21 cellular contexts compared by ENCODE assay signal in genomic region chr3:38730281-38730680, GRCh38.
DNase-seq lines count a peak whose midpoint lies in the region; FAIRE-seq lines count a peak whose summit lies in the region.
"Had no signal": no experiment of that assay in that cellular context is flagged by ENCODE, and none has a peak within 500 bp of the region (broad histone marks: within the 10 kb centered on the region; RNA-seq: fewer than 3 reads in every experiment).

No MANE protein-coding gene starts in this region.

- no peak overlapping the region for H3K4me3 ChIP-seq in CD4-positive, alpha-beta memory T cell (ENCODE audit: low read length in 2 of 2)
- H3K4me3 ChIP-seq: SJSA1 had no signal

- H3K27ac Mint-ChIP-seq in CD4-positive, alpha-beta memory T cell: no peak overlapping the region
- H3K27ac Mint-ChIP-seq: activated T-helper 17 cell treated with anti-CD3 and anti-CD28 coated beads, Interleukin-2, amount 50 U/mL, for 72 hours; CD14-positive monocyte; memory B cell; natural killer cell had no signal

- in situ Hi-C loops in G401 (cut with HindIII; ENCODE audit: low sequenced_read_pairs): no loop called here

- intact Hi-C loops in CD4-positive, alpha-beta memory T cell (cut with micrococcal nuclease): no loop called here

- H3K4me1 ChIP-seq in CD4-positive, alpha-beta memory T cell (ENCODE audit: insufficient read depth, low read length): no peaks in the 10 kb centered on the region

- no peaks in the 10 kb centered on the region for H3K27me3 ChIP-seq in CD4-positive, alpha-beta memory T cell (ENCODE audit: insufficient read depth, low read length)
- H3K27me3 ChIP-seq: SJSA1 had no signal

- CTCF ChIA-PET in CD4-positive, alpha-beta memory T cell (lab: Charles Lee; ENCODE audit: partially characterized antibody): no interaction called here

- H3K4me3 Mint-ChIP-seq in CD4-positive, alpha-beta memory T cell: no peak overlapping the region
- H3K4me3 Mint-ChIP-seq: activated T-helper 17 cell treated with anti-CD3 and anti-CD28 coated beads, Interleukin-2, amount 50 U/mL, for 72 hours; CD14-positive monocyte; memory B cell; natural killer cell had no signal

- peaks cover 8 to 10% of the 10 kb centered on the region in 2 donors for H3K27me3 Mint-ChIP-seq in CD4-positive, alpha-beta memory T cell

- H3K9me3 ChIP-seq in CD4-positive, alpha-beta memory T cell (ENCODE audit: control insufficient read depth in 1 of 2, low read length in 2 of 2): no peaks in the 10 kb centered on the region

- POLR2A ChIA-PET in CD4-positive, alpha-beta memory T cell (lab: Charles Lee; ENCODE audit: partially characterized antibody): no interaction called here

- peak; percentile 40 for DNase-seq in HS-5 (ENCODE audit: low read depth)
- DNase-seq in amniotic epithelial cell (ENCODE audit: low read depth): peak; percentile 81
- peak; percentile 16 for DNase-seq in fibroblast of peridontal ligament (ENCODE audit: extremely low read depth)
- peak; percentile 41 for DNase-seq in urothelium cell line (ENCODE audit: low spot score)
- no peak for DNase-seq in NCI-H446 treated with DMSO at 0.1 percent for 48 hours (lab: John Stamatoyannopoulos, UW)
- no peak for DNase-seq in CD4-positive, alpha-beta memory T cell
- no peak for DNase-seq in G401 (ENCODE audit: low spot score)
- DNase-seq: activated CD4-positive, CD25-positive, alpha-beta regulatory T cell treated with anti-CD3 and anti-CD28 coated beads, Interleukin-2, amount 50 U/mL, for 72 hours; DMS53; natural killer cell; NCI-H1930; NCI-H510A treated with DMSO at 0.1 percent for 48 hours; posterior cingulate gyrus; small intestine; T1000 had no signal

- no peak for FAIRE-seq in urothelium cell line (lab: Jason Lieb, UNC)
- FAIRE-seq: colon, GM18507, small intestine had no signal

- H3K4me1 Mint-ChIP-seq in CD4-positive, alpha-beta memory T cell: no peaks in the 10 kb centered on the region
- H3K4me1 Mint-ChIP-seq: activated T-helper 17 cell treated with anti-CD3 and anti-CD28 coated beads, Interleukin-2, amount 50 U/mL, for 72 hours; CD14-positive monocyte; memory B cell; natural killer cell had no signal

- H3K27ac ChIP-seq in CD4-positive, alpha-beta memory T cell (ENCODE audit: low read depth, low read length): no peak overlapping the region
- H3K27ac ChIP-seq: SJSA1 had no signal

- H3K36me3 Mint-ChIP-seq in CD4-positive, alpha-beta memory T cell: no peaks in the 10 kb centered on the region
- H3K36me3 Mint-ChIP-seq: CD14-positive monocyte, memory B cell, natural killer cell had no signal

- no peaks in the 10 kb centered on the region for H3K9me3 Mint-ChIP-seq in CD4-positive, alpha-beta memory T cell
- H3K9me3 Mint-ChIP-seq: activated T-helper 17 cell treated with anti-CD3 and anti-CD28 coated beads, Interleukin-2, amount 50 U/mL, for 72 hours; memory B cell; natural killer cell had no signal

- H3K36me3 ChIP-seq in CD4-positive, alpha-beta memory T cell (ENCODE audit: insufficient read depth, low read length): no peaks in the 10 kb centered on the region
- H3K36me3 ChIP-seq: SJSA1 had no signal

Comparison
In these comparisons a context has a peak if more than half of its experiments do, and no peak if none do; other contexts are left out.
1. DNase-seq: peak in HS-5 (single experiment), amniotic epithelial cell (single experiment), fibroblast of peridontal ligament (single experiment) and urothelium cell line (single experiment); none in NCI-H446 treated with DMSO at 0.1 percent for 48 hours (single experiment), CD4-positive, alpha-beta memory T cell (0 of 5) and G401 (single experiment).